11 cellular contexts compared by ENCODE assay signal in the genomic region with DNA sequence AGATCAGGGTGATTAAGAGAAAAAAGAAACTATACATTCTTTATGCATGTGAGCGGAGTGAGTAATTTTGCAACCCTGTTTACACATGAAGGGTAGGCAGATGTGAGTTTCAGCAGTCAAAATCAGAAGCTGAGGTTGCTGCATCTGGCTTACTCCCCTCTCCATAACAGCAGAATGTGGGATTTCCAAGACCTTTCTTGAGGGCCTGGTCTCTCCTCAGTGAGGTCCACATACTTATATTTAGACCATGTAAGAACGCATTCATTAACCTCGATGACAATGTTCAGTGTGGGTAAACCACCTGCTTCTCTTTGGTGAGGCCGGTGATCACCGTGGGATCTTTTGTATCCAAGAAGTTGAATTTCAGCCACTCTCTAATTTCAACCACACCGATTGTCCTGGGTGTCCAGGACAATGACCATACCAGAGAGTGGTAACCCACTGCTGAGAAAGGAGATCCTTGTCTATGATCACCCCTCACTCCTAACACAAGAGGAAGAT. TPM values are rescaled to one million over a fixed set of nuclear protein-coding genes. Genes with fewer than 3 reads are reported as not detected.
A peak's percentile ranks its signal among the peaks of the same experiment; 100 is the strongest.
DNase-seq lines count a peak whose midpoint lies in the region; ATAC-seq and TF ChIP-seq lines count a peak whose summit lies in the region.
"Had no signal": no experiment of that assay in that cellular context is flagged by ENCODE, and none has a peak within 500 bp of the region (broad histone marks: within the 10 kb centered on the region; RNA-seq: fewer than 3 reads in every experiment).

No MANE protein-coding gene starts in this region.

- H3K27ac ChIP-seq in gastrocnemius medialis = no peak overlapping the region
- H3K27ac ChIP-seq: left ventricle myocardium inferior had no signal

- H3K4me3 ChIP-seq in epithelial cell of esophagus (ENCODE audit: low read length) (no peak overlapping the region), gastrocnemius medialis (no peak overlapping the region)
- H3K4me3 ChIP-seq: left ventricle myocardium inferior had no signal

- intact Hi-C loops in gastrocnemius medialis (cut with DNase I; ENCODE audit: low total_unique reads) = no loop called here

- ATAC-seq in GM18508 (IDR thresholded peaks at IDR 0.05; ENCODE audit: insufficient read depth, unreplicated experiment) = peak; percentile 57
- peak; percentile 58 for ATAC-seq in GM21390 (IDR thresholded peaks at IDR 0.05; ENCODE audit: unreplicated experiment)
- peak; percentile 71 for ATAC-seq in HG03354 (IDR thresholded peaks at IDR 0.05; ENCODE audit: poor library complexity, severe bottlenecking, unreplicated experiment)
- ATAC-seq in gastrocnemius medialis = no peak

- no peaks in the 10 kb centered on the region for H3K27me3 ChIP-seq in gastrocnemius medialis

- no peak for TF ChIP-seq CTCF in epithelial cell of esophagus (IDR thresholded peaks at IDR 0.05; ENCODE audit: insufficient read depth, low read depth, low read length, missing control alignments)
- no peak for TF ChIP-seq CTCF in gastrocnemius medialis (IDR thresholded peaks at IDR 0.05 in 4 of 5, conservative IDR thresholded peaks at IDR 0.05 in 1 of 5)

- no peak for TF ChIP-seq POLR2A in gastrocnemius medialis (IDR thresholded peaks at IDR 0.05)

- peak; percentile 55 for DNase-seq in epithelial cell of esophagus (ENCODE audit: low read depth)
- no peak for DNase-seq in RPMI8226
- DNase-seq in gastrocnemius medialis = no peak
- DNase-seq in ecto neural progenitor cell (ENCODE audit: low spot score) = no peak
- DNase-seq in SIG-M5 (lab: John Stamatoyannopoulos, UW) = no peak
- DNase-seq: caudate nucleus, left ventricle myocardium inferior, NCI-H1436 had no signal

- in situ Hi-C loops in gastrocnemius medialis (cut with MboI; ENCODE audit: low sequenced_read_pairs in 4 of 4) = no loop called here

- no peaks in the 10 kb centered on the region for H3K4me1 ChIP-seq in gastrocnemius medialis

- H3K9me3 ChIP-seq in gastrocnemius medialis = no peaks in the 10 kb centered on the region
- H3K9me3 ChIP-seq: left ventricle myocardium inferior had no signal

- no peaks in the 10 kb centered on the region for H3K36me3 ChIP-seq in gastrocnemius medialis
- H3K36me3 ChIP-seq: left ventricle myocardium inferior had no signal

RNA-seq across cellular contexts. Expression of a gene that starts 18.7 kb away (rescaled TPM):
- 10 to 100 TPM; 49.4 to 72.1 (median 57.9) TPM for total RNA-seq in gastrocnemius medialis

Comparison
In these comparisons a context has a peak if more than half of its experiments do, and no peak if none do; other contexts are left out.
1. ATAC-seq: peak in GM18508 (single experiment), GM21390 (single experiment) and HG03354 (single experiment); none in gastrocnemius medialis (0 of 2).